Comparison of ENCODE assay signal across 14 cellular contexts in genomic region chr6:73121421-73121993, GRCh38.
A peak's percentile ranks its signal among the peaks of the same experiment; 100 is the strongest.
DNase-seq lines count a peak whose midpoint lies in the region; ATAC-seq and TF ChIP-seq lines count a peak whose summit lies in the region.
"Had no signal": no experiment of that assay in that cellular context is flagged by ENCODE, and none has a peak within 500 bp of the region (broad histone marks: within the 10 kb centered on the region; RNA-seq: fewer than 3 reads in every experiment).

No MANE protein-coding gene starts in this region.

- DNase-seq in SIG-M5 treated with dmso at 0.1 percent for 504 hours (lab: John Stamatoyannopoulos, UW; ENCODE audit: unreplicated experiment), result peak; percentile 1
- DNase-seq in SIG-M5 (lab: John Stamatoyannopoulos, UW), result no peak
- peak; percentile 19 for DNase-seq in SW480 (ENCODE audit: low spot score)
- peak; percentile 35 for DNase-seq in fibroblast of the aortic adventitia (ENCODE audit: low read depth)
- peak; percentile 2 for DNase-seq in stromal cell of bone marrow (ENCODE audit: low read depth)
- no peak for DNase-seq in BE2C
- DNase-seq in uterus, result no peak
- DNase-seq: activated CD4-positive, alpha-beta T cell treated with anti-CD3 and anti-CD28 coated beads for 4 hours; activated gamma-delta T cell treated with Interleukin-2 at 50 U/mL for 16 hours; dorsolateral prefrontal cortex; NCI-H510A; SHP77 treated with DMSO at 0.1 percent for 48 hours; small intestine had no signal

- ATAC-seq in HG03159 (IDR thresholded peaks at IDR 0.05; ENCODE audit: unreplicated experiment), result no peak

- H3K27me3 ChIP-seq in BE2C (no peaks in the 10 kb centered on the region), uterus (no peaks in the 10 kb centered on the region)
- H3K27me3 ChIP-seq: dorsolateral prefrontal cortex had no signal

- no peak for TF ChIP-seq POLR2A in uterus (IDR thresholded peaks at IDR 0.05)

- peak; percentile 15 for TF ChIP-seq CTCF in fibroblast of the aortic adventitia (IDR thresholded peaks at IDR 0.05; ENCODE audit: insufficient read depth, low read length)
- no peak for TF ChIP-seq CTCF in BE2C (IDR thresholded peaks at IDR 0.05; ENCODE audit: low read depth, low read length)
- no peak for TF ChIP-seq CTCF in uterus (IDR thresholded peaks at IDR 0.05)

- H3K4me3 ChIP-seq in fibroblast of the aortic adventitia (ENCODE audit: low read depth, low read length), result no peak overlapping the region
- no peak overlapping the region for H3K4me3 ChIP-seq in BE2C (ENCODE audit: low read depth, low read length)
- H3K4me3 ChIP-seq in uterus, result no peak overlapping the region
- H3K4me3 ChIP-seq: dorsolateral prefrontal cortex had no signal

- H3K27ac ChIP-seq in uterus, result no peak overlapping the region
- H3K27ac ChIP-seq: dorsolateral prefrontal cortex had no signal

- intact Hi-C loops in uterus (cut with DNase I; ENCODE audit: low total_unique reads), result no loop called here

- H3K9me3 ChIP-seq in BE2C (no peaks in the 10 kb centered on the region), uterus (no peaks in the 10 kb centered on the region)

- no peaks in the 10 kb centered on the region for H3K36me3 ChIP-seq in BE2C
- no peaks in the 10 kb centered on the region for H3K36me3 ChIP-seq in uterus

- no peaks in the 10 kb centered on the region for H3K4me1 ChIP-seq in BE2C
- H3K4me1 ChIP-seq in uterus, result no peaks in the 10 kb centered on the region

Comparison
In these comparisons a context has a peak if more than half of its experiments do, and no peak if none do; other contexts are left out.
1. DNase-seq: peak in SIG-M5 treated with dmso at 0.1 percent for 504 hours (single experiment), SW480 (single experiment), fibroblast of the aortic adventitia (single experiment) and stromal cell of bone marrow (single experiment); none in SIG-M5 (single experiment), BE2C (single experiment) and uterus (0 of 2).